19 cellular contexts compared by ENCODE assay signal in genomic region chr4:100539706-100540105, GRCh38.
A peak's percentile ranks its signal among the peaks of the same experiment; 100 is the strongest.
DNase-seq lines count a peak whose midpoint lies in the region; ATAC-seq and TF ChIP-seq lines count a peak whose summit lies in the region.
"Had no signal": no experiment of that assay in that cellular context is flagged by ENCODE, and none has a peak within 500 bp of the region (broad histone marks: within the 10 kb centered on the region; RNA-seq: fewer than 3 reads in every experiment).

No MANE protein-coding gene starts in this region.

- H3K4me3 Mint-ChIP-seq in T-helper 2 cell treated with Interferon-gamma antibody and Interleukin-4, amounts not matched to agents 5 μg/mL and 100 μg/mL, for 36 hours, result no peak overlapping the region
- H3K4me3 Mint-ChIP-seq: CD8-positive, alpha-beta memory T cell had no signal

- H3K4me3 ChIP-seq in KMS-11 (IDR thresholded peaks at IDR 0.05; ENCODE audit: insufficient read depth, low read depth, low read length), result no peak overlapping the region
- H3K4me3 ChIP-seq: HAP-1, SJSA1 had no signal

- H3K36me3 ChIP-seq in KMS-11 (ENCODE audit: insufficient read depth), result no peaks in the 10 kb centered on the region
- H3K36me3 ChIP-seq: HAP-1, SJSA1 had no signal

- no peaks in the 10 kb centered on the region for H3K27me3 ChIP-seq in KMS-11 (ENCODE audit: insufficient read depth, low read depth)
- H3K27me3 ChIP-seq: SJSA1 had no signal

- peaks cover 1% of the 10 kb centered on the region for H3K4me1 Mint-ChIP-seq in T-helper 2 cell treated with Interferon-gamma antibody and Interleukin-4, amounts not matched to agents 5 μg/mL and 100 μg/mL, for 36 hours (ENCODE audit: low read depth)
- H3K4me1 Mint-ChIP-seq: CD8-positive, alpha-beta memory T cell had no signal

- DNase-seq in GDM1 (lab: John Stamatoyannopoulos, UW) (peak; percentile 80), germinal center (ENCODE audit: low spot score) (peak; percentile 2), NCI-H1930 (lab: John Stamatoyannopoulos, UW) (no peak)
- peak; percentile 6 for DNase-seq in T-helper 2 cell treated with Interferon-gamma antibody and Interleukin-4, amounts not matched to agents 5 μg/mL and 100 μg/mL, for 36 hours (ENCODE audit: low spot score)
- DNase-seq: activated CD4-positive, alpha-beta T cell treated with anti-CD3 and anti-CD28 coated beads, Interleukin-2, amount 50 U/mL, for 1 hour; activated T-cell treated with anti-CD3 and anti-CD28 coated beads for 4 hours; aorta; caudate nucleus; CD8-positive, alpha-beta memory T cell; kidney glomerular epithelial cell had no signal

- ATAC-seq in HG03442 (IDR thresholded peaks at IDR 0.05; ENCODE audit: unreplicated experiment) (no peak), HG03354 (IDR thresholded peaks at IDR 0.05; ENCODE audit: poor library complexity, severe bottlenecking, unreplicated experiment) (no peak), GM19328 (IDR thresholded peaks at IDR 0.05; ENCODE audit: unreplicated experiment) (no peak)
- ATAC-seq: esophagus mucosa, HepG2, Panc1 had no signal

- no peak overlapping the region for H3K27ac Mint-ChIP-seq in T-helper 2 cell treated with Interferon-gamma antibody and Interleukin-4, amounts not matched to agents 5 μg/mL and 100 μg/mL, for 36 hours
- H3K27ac Mint-ChIP-seq: CD8-positive, alpha-beta memory T cell had no signal

- peaks cover 15% of the 10 kb centered on the region for H3K4me1 ChIP-seq in KMS-11 (ENCODE audit: low read depth, poor library complexity, severe bottlenecking)
- H3K4me1 ChIP-seq: HAP-1, SJSA1 had no signal

- no peak for TF ChIP-seq CTCF in KMS-11 (conservative IDR thresholded peaks at IDR 0.05; ENCODE audit: low read depth, low read length)

- H3K9me3 Mint-ChIP-seq in T-helper 2 cell treated with Interferon-gamma antibody and Interleukin-4, amounts not matched to agents 5 μg/mL and 100 μg/mL, for 36 hours, result no peaks in the 10 kb centered on the region
- H3K9me3 Mint-ChIP-seq: CD8-positive, alpha-beta memory T cell had no signal

- H3K79me2 ChIP-seq in KMS-11 (ENCODE audit: insufficient read depth, low read depth), result no peaks in the 10 kb centered on the region

- no peak overlapping the region for H3K9ac ChIP-seq in KMS-11

- H3K4me2 ChIP-seq in KMS-11, result no peak overlapping the region

- H3K27me3 Mint-ChIP-seq in T-helper 2 cell treated with Interferon-gamma antibody and Interleukin-4, amounts not matched to agents 5 μg/mL and 100 μg/mL, for 36 hours (ENCODE audit: low read depth), result peaks cover 17% of the 10 kb centered on the region

- H3K36me3 Mint-ChIP-seq in T-helper 2 cell treated with Interferon-gamma antibody and Interleukin-4, amounts not matched to agents 5 μg/mL and 100 μg/mL, for 36 hours (ENCODE audit: low read depth), result no peaks in the 10 kb centered on the region
- H3K36me3 Mint-ChIP-seq: CD8-positive, alpha-beta memory T cell had no signal

- H3K27ac ChIP-seq in KMS-11, result peak overlapping the region; percentile 22; the same call in 1 of the 2 replicates
- H3K27ac ChIP-seq: SJSA1 had no signal

- H2AFZ ChIP-seq in KMS-11 (ENCODE audit: low read depth), result peak overlapping the region; percentile 30; the same call in 1 of the 2 replicates

- H4K20me1 ChIP-seq in KMS-11 (ENCODE audit: insufficient read depth), result no peaks in the 10 kb centered on the region

Comparison
In these comparisons a context has a peak if more than half of its experiments do, and no peak if none do; other contexts are left out.
1. DNase-seq: peak in GDM1 (single experiment), T-helper 2 cell treated with Interferon-gamma antibody and Interleukin-4, amounts not matched to agents 5 μg/mL and 100 μg/mL, for 36 hours (single experiment) and germinal center (single experiment); none in NCI-H1930 (0 of 2).